2 cellular contexts compared by ENCODE assay signal in genomic region chr6:141953072-141953471, GRCh38.
TF ChIP-seq lines count a peak whose summit lies in the region.

No MANE protein-coding gene starts in this region.

TF ChIP-seq in HEK293, 187 proteins besides CTCF, POLR2A, EP300 and RAD21 (continued from another document):
- TF ChIP-seq KLF1 (tag by site-specific recombination; IDR thresholded peaks at IDR 0.05): no peak

TF ChIP-seq in K562, 482 proteins besides CTCF, POLR2A, EP300 and RAD21:
- no peak for TF ChIP-seq U2AF1 (optimal IDR thresholded peaks at IDR 0.05; ENCODE audit: low read depth, low read length)
- no peak for TF ChIP-seq EGR1 (conservative IDR thresholded peaks at IDR 0.05)
- TF ChIP-seq HNRNPK (IDR thresholded peaks at IDR 0.05; ENCODE audit: low read depth, low read length, poor library complexity, severe bottlenecking): no peak
- TF ChIP-seq, protein P1, sequence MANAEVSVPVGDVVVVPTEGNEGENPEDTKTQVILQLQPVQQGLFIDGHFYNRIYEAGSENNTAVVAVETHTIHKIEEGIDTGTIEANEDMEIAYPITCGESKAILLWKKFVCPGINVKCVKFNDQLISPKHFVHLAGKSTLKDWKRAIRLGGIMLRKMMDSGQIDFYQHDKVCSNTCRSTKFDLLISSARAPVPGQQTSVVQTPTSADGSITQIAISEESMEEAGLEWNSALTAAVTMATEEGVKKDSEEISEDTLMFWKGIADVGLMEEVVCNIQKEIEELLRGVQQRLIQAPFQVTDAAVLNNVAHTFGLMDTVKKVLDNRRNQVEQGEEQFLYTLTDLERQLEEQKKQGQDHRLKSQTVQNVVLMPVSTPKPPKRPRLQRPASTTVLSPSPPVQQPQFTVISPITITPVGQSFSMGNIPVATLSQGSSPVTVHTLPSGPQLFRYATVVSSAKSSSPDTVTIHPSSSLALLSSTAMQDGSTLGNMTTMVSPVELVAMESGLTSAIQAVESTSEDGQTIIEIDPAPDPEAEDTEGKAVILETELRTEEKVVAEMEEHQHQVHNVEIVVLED (CRISPR knock-in tag; IDR thresholded peaks at IDR 0.05): no peak
- no peak for TF ChIP-seq PHF20 (IDR thresholded peaks at IDR 0.05; ENCODE audit: partially characterized antibody)
- TF ChIP-seq CBX5 (IDR thresholded peaks at IDR 0.05; ENCODE audit: borderline replicate concordance, low read depth): peak; percentile 87
- no peak for TF ChIP-seq ZNF76 (CRISPR knock-in tag; IDR thresholded peaks at IDR 0.05; ENCODE audit: borderline replicate concordance)
- 0 out of 2 replicates have a peak, but pooled peaks have one; percentile 50 for TF ChIP-seq TRIM28 (IDR thresholded peaks at IDR 0.05)
- no peak for TF ChIP-seq NFRKB (IDR thresholded peaks at IDR 0.05; ENCODE audit: low read depth)
- TF ChIP-seq ZNF184 (CRISPR knock-in tag; IDR thresholded peaks at IDR 0.05): no peak
- no peak for TF ChIP-seq DDX20 (tag; IDR thresholded peaks at IDR 0.05; ENCODE audit: low read depth)
- TF ChIP-seq ZFP36 (IDR thresholded peaks at IDR 0.05; ENCODE audit: low read depth, low read length, partially characterized antibody): peak; percentile 29
- no peak for TF ChIP-seq HMG20A (CRISPR knock-in tag; conservative IDR thresholded peaks at IDR 0.05)
- no peak for TF ChIP-seq ZNF324 (CRISPR knock-in tag; IDR thresholded peaks at IDR 0.05)
- peak; percentile 46 for TF ChIP-seq ZNF280A (IDR thresholded peaks at IDR 0.05; ENCODE audit: low read depth, partially characterized antibody)
- TF ChIP-seq CBX3 (IDR thresholded peaks at IDR 0.05; ENCODE audit: borderline replicate concordance in 1 of 2, low read length in 2 of 2): peak in 1 of 2 experiments; percentile 33; a peak in 1 of 3 replicates
- TF ChIP-seq, protein P2, sequence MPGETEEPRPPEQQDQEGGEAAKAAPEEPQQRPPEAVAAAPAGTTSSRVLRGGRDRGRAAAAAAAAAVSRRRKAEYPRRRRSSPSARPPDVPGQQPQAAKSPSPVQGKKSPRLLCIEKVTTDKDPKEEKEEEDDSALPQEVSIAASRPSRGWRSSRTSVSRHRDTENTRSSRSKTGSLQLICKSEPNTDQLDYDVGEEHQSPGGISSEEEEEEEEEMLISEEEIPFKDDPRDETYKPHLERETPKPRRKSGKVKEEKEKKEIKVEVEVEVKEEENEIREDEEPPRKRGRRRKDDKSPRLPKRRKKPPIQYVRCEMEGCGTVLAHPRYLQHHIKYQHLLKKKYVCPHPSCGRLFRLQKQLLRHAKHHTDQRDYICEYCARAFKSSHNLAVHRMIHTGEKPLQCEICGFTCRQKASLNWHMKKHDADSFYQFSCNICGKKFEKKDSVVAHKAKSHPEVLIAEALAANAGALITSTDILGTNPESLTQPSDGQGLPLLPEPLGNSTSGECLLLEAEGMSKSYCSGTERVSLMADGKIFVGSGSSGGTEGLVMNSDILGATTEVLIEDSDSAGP (CRISPR knock-in tag; IDR thresholded peaks at IDR 0.05): no peak
- no peak for TF ChIP-seq FOS (IDR thresholded peaks at IDR 0.05; ENCODE audit: extremely low read depth, insufficient read length)
- TF ChIP-seq ARID3B (CRISPR knock-in tag; IDR thresholded peaks at IDR 0.05; ENCODE audit: borderline replicate concordance): no peak
- TF ChIP-seq, protein P3, sequence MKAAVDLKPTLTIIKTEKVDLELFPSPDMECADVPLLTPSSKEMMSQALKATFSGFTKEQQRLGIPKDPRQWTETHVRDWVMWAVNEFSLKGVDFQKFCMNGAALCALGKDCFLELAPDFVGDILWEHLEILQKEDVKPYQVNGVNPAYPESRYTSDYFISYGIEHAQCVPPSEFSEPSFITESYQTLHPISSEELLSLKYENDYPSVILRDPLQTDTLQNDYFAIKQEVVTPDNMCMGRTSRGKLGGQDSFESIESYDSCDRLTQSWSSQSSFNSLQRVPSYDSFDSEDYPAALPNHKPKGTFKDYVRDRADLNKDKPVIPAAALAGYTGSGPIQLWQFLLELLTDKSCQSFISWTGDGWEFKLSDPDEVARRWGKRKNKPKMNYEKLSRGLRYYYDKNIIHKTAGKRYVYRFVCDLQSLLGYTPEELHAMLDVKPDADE (conservative IDR thresholded peaks at IDR 0.05; ENCODE audit: control insufficient read depth, low read depth, low read length): no peak
- TF ChIP-seq, protein P4, sequence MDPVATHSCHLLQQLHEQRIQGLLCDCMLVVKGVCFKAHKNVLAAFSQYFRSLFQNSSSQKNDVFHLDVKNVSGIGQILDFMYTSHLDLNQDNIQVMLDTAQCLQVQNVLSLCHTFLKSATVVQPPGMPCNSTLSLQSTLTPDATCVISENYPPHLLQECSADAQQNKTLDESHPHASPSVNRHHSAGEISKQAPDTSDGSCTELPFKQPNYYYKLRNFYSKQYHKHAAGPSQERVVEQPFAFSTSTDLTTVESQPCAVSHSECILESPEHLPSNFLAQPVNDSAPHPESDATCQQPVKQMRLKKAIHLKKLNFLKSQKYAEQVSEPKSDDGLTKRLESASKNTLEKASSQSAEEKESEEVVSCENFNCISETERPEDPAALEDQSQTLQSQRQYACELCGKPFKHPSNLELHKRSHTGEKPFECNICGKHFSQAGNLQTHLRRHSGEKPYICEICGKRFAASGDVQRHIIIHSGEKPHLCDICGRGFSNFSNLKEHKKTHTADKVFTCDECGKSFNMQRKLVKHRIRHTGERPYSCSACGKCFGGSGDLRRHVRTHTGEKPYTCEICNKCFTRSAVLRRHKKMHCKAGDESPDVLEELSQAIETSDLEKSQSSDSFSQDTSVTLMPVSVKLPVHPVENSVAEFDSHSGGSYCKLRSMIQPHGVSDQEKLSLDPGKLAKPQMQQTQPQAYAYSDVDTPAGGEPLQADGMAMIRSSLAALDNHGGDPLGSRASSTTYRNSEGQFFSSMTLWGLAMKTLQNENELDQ (CRISPR knock-in tag; IDR thresholded peaks at IDR 0.05; ENCODE audit: borderline replicate concordance): no peak
- TF ChIP-seq ZNF165 (CRISPR knock-in tag; IDR thresholded peaks at IDR 0.05; ENCODE audit: borderline replicate concordance): no peak
- TF ChIP-seq FOXK1 (CRISPR knock-in tag; IDR thresholded peaks at IDR 0.05; ENCODE audit: borderline replicate concordance): no peak
- TF ChIP-seq ATF2 (CRISPR knock-in tag; IDR thresholded peaks at IDR 0.05): no peak
